31 cellular contexts compared by ENCODE assay signal in genomic region chr4:32798471-32798870, GRCh38.
"Had no signal": no experiment of that assay in that cellular context is flagged by ENCODE, and none has a peak within 500 bp of the region (broad histone marks: within the 10 kb centered on the region; RNA-seq: fewer than 3 reads in every experiment).

No MANE protein-coding gene starts in this region.

- ATAC-seq: activated CD8-positive, alpha-beta memory T cell treated with anti-CD3 and anti-CD28 coated beads, Interleukin-2, amount 10 ng/mL, durations not matched to agents 7 days and 5 days; activated naive CD8-positive, alpha-beta T cell treated with anti-CD3 and anti-CD28 coated beads, Interleukin-2, amount 50 U/mL, for 24 hours; K562; PC-3 had no signal

- H3K4me3 Mint-ChIP-seq: activated B cell treated with CpG ODN at 0.5 μM for 24 hours; activated CD4-positive, alpha-beta memory T cell treated with anti-CD3 and anti-CD28 coated beads, Interleukin-2, amount 10 ng/mL, durations not matched to agents 7 days and 5 days; activated CD8-positive, alpha-beta memory T cell treated with anti-CD3 and anti-CD28 coated beads, Interleukin-2, amount 10 ng/mL, durations not matched to agents 7 days and 5 days; activated naive CD4-positive, alpha-beta T cell treated with anti-CD3 and anti-CD28 coated beads, Interleukin-2, amount 10 ng/mL, durations not matched to agents 7 days and 5 days; activated naive CD8-positive, alpha-beta T cell; activated naive CD8-positive, alpha-beta T cell treated with anti-CD3 and anti-CD28 coated beads, Interleukin-2, amount 50 U/mL, for 24 hours; T-helper 1 cell treated with Interleukin-12 subunit alpha and Interleukin-12 subunit beta and Interleukin-4 antibody, amounts not matched to agents 30 μg/mL and 1 μg/mL, for 36 hours; T-helper 2 cell treated with Interferon-gamma antibody and Interleukin-4, amounts not matched to agents 5 μg/mL and 100 μg/mL, for 36 hours had no signal

- H3K4me3 ChIP-seq: K562, Peyer's patch, SJSA1 had no signal

- H3K27me3 Mint-ChIP-seq: activated B cell treated with CpG ODN at 0.5 μM for 24 hours; activated CD4-positive, alpha-beta memory T cell treated with anti-CD3 and anti-CD28 coated beads, Interleukin-2, amount 10 ng/mL, durations not matched to agents 7 days and 5 days; activated CD8-positive, alpha-beta memory T cell treated with anti-CD3 and anti-CD28 coated beads, Interleukin-2, amount 10 ng/mL, durations not matched to agents 7 days and 5 days; activated naive CD4-positive, alpha-beta T cell treated with anti-CD3 and anti-CD28 coated beads, Interleukin-2, amount 10 ng/mL, durations not matched to agents 7 days and 5 days; activated naive CD8-positive, alpha-beta T cell; activated naive CD8-positive, alpha-beta T cell treated with anti-CD3 and anti-CD28 coated beads, Interleukin-2, amount 50 U/mL, for 24 hours had no signal

- H3K4me1 ChIP-seq: Peyer's patch, SJSA1 had no signal

- H3K27ac Mint-ChIP-seq: activated B cell treated with CpG ODN at 0.5 μM for 24 hours; activated CD4-positive, alpha-beta memory T cell treated with anti-CD3 and anti-CD28 coated beads, Interleukin-2, amount 10 ng/mL, durations not matched to agents 7 days and 5 days; activated CD8-positive, alpha-beta memory T cell treated with anti-CD3 and anti-CD28 coated beads, Interleukin-2, amount 10 ng/mL, durations not matched to agents 7 days and 5 days; activated naive CD4-positive, alpha-beta T cell treated with anti-CD3 and anti-CD28 coated beads, Interleukin-2, amount 10 ng/mL, durations not matched to agents 7 days and 5 days; activated naive CD8-positive, alpha-beta T cell; activated naive CD8-positive, alpha-beta T cell treated with anti-CD3 and anti-CD28 coated beads, Interleukin-2, amount 50 U/mL, for 24 hours; T-helper 1 cell treated with Interleukin-12 subunit alpha and Interleukin-12 subunit beta and Interleukin-4 antibody, amounts not matched to agents 30 μg/mL and 1 μg/mL, for 36 hours; T-helper 2 cell treated with Interferon-gamma antibody and Interleukin-4, amounts not matched to agents 5 μg/mL and 100 μg/mL, for 36 hours had no signal

- H3K27me3 ChIP-seq: brain microvascular endothelial cell, Peyer's patch, SJSA1 had no signal

- H3K4me2 ChIP-seq: SK-N-SH had no signal

- H3K4me1 Mint-ChIP-seq: activated B cell treated with CpG ODN at 0.5 μM for 24 hours; activated CD4-positive, alpha-beta memory T cell treated with anti-CD3 and anti-CD28 coated beads, Interleukin-2, amount 10 ng/mL, durations not matched to agents 7 days and 5 days; activated CD8-positive, alpha-beta memory T cell treated with anti-CD3 and anti-CD28 coated beads, Interleukin-2, amount 10 ng/mL, durations not matched to agents 7 days and 5 days; activated naive CD4-positive, alpha-beta T cell treated with anti-CD3 and anti-CD28 coated beads, Interleukin-2, amount 10 ng/mL, durations not matched to agents 7 days and 5 days; activated naive CD8-positive, alpha-beta T cell treated with anti-CD3 and anti-CD28 coated beads, Interleukin-2, amount 50 U/mL, for 24 hours had no signal

- H3K36me3 ChIP-seq: brain microvascular endothelial cell, Peyer's patch, SJSA1 had no signal

- H3K36me3 Mint-ChIP-seq: activated CD8-positive, alpha-beta memory T cell treated with anti-CD3 and anti-CD28 coated beads, Interleukin-2, amount 10 ng/mL, durations not matched to agents 7 days and 5 days; activated naive CD4-positive, alpha-beta T cell treated with anti-CD3 and anti-CD28 coated beads, Interleukin-2, amount 10 ng/mL, durations not matched to agents 7 days and 5 days; activated naive CD8-positive, alpha-beta T cell had no signal

- DNase-seq: activated B cell treated with CpG ODN at 0.5 μM for 24 hours; activated CD4-positive, alpha-beta memory T cell treated with anti-CD3 and anti-CD28 coated beads, Interleukin-2, amount 10 ng/mL, durations not matched to agents 7 days and 5 days; activated CD4-positive, alpha-beta T cell treated with anti-CD3 and anti-CD28 coated beads for 48 hours; activated CD4-positive, CD25-positive, alpha-beta regulatory T cell treated with anti-CD3 and anti-CD28 coated beads, Interleukin-2, amount 50 U/mL, for 72 hours; activated CD8-positive, alpha-beta memory T cell treated with anti-CD3 and anti-CD28 coated beads for 24 hours; activated CD8-positive, alpha-beta memory T cell treated with anti-CD3 and anti-CD28 coated beads, Interleukin-2, amount 10 ng/mL, durations not matched to agents 7 days and 5 days; activated CD8-positive, alpha-beta memory T cell treated with anti-CD3 and anti-CD28 coated beads, Interleukin-2, amount 50 U/mL, for 48 hours; activated effector memory CD4-positive, alpha-beta T cell treated with Interleukin-2 at 50 U/mL for 16 hours; activated naive CD4-positive, alpha-beta T cell treated with anti-CD3 and anti-CD28 coated beads, Interleukin-2, amount 10 ng/mL, durations not matched to agents 7 days and 5 days; activated naive CD8-positive, alpha-beta T cell treated with anti-CD3 and anti-CD28 coated beads, Interleukin-2, amount 50 U/mL, for 24 hours; activated T-cell treated with anti-CD3 and anti-CD28 coated beads, Interleukin-2, amount 50 U/mL, for 48 hours; anterior cingulate cortex; brain microvascular endothelial cell; central memory CD4-positive, alpha-beta T cell; NCI-H1436 treated with DMSO at 0.1 percent for 48 hours; NCI-H187 treated with DMSO at 0.1 percent for 48 hours; NCI-H226; NCI-H510A treated with DMSO at 0.1 percent for 48 hours; NCI-H526 treated with DMSO at 0.1 percent for 48 hours; NCI-H774; NK-92 treated with Interleukin-12 subunit alpha and Interleukin-12 subunit beta, amount 100 ng/mL, for 24 hours; PC-3; Peyer's patch; RPMI8226; SHP77 treated with DMSO at 0.1 percent for 48 hours; SK-N-SH had no signal

- H3K27ac ChIP-seq: brain microvascular endothelial cell, Peyer's patch, SJSA1 had no signal

- H3K9ac ChIP-seq: SK-N-SH had no signal

- H3K9me3 ChIP-seq: Peyer's patch, SJSA1, SK-N-SH had no signal

- H3K9me2 ChIP-seq: SK-N-SH had no signal

- H3K9me3 Mint-ChIP-seq: activated B cell treated with CpG ODN at 0.5 μM for 24 hours had no signal
